In genomic region chr16:84778720-84779119, GRCh38 we compare ENCODE assay signal across 19 cellular contexts. TPM values are rescaled to one million over a fixed set of nuclear protein-coding genes. Genes with fewer than 3 reads are reported as not detected.
DNase-seq lines count a peak whose midpoint lies in the region; ATAC-seq, FAIRE-seq and TF ChIP-seq lines count a peak whose summit lies in the region.
"Had no signal": no experiment of that assay in that cellular context is flagged by ENCODE, and none has a peak within 500 bp of the region (broad histone marks: within the 10 kb centered on the region; RNA-seq: fewer than 3 reads in every experiment).

No MANE protein-coding gene starts in this region.

- TF ChIP-seq POLR2A in HepG2 (IDR thresholded peaks at IDR 0.05; ENCODE audit: insufficient read depth in 1 of 2, low read depth in 2 of 2, low read length in 2 of 2) (no peak), right lobe of liver (IDR thresholded peaks at IDR 0.05) (no peak)

- H3K9me3 ChIP-seq in HepG2 (ENCODE audit: low read length) (no peaks in the 10 kb centered on the region), right lobe of liver (no peaks in the 10 kb centered on the region)
- H3K9me3 ChIP-seq: A549 had no signal

- DNase-seq in HepG2 (ENCODE audit: low spot score) = no peak
- DNase-seq in right lobe of liver = no peak
- peak; percentile 21 for DNase-seq in islet precursor cell
- peak; percentile 52 for DNase-seq in sciatic nerve (ENCODE audit: low spot score)
- no peak for DNase-seq in foreskin melanocyte
- no peak for DNase-seq in activated T-cell treated with anti-CD3 and anti-CD28 coated beads, Interleukin-2, amount 50 U/mL, for 48 hours
- DNase-seq: AML-193; CD4-positive, alpha-beta memory T cell; CD4-positive, CD25-positive, alpha-beta regulatory T cell; CD8-positive, alpha-beta memory T cell; COR-L47; DMS79 treated with DMSO at 0.1 percent for 48 hours had no signal

- no peaks in the 10 kb centered on the region for H3K4me1 ChIP-seq in HepG2 (ENCODE audit: insufficient read depth, low read length)
- no peaks in the 10 kb centered on the region for H3K4me1 ChIP-seq in right lobe of liver
- H3K4me1 ChIP-seq: A549 had no signal

- H3K4me3 ChIP-seq in HepG2 (replicated peaks in 1 of 3; ENCODE audit: insufficient read depth in 1 of 3, low read depth in 2 of 3, low read length in 3 of 3) (no peak overlapping the region), right lobe of liver (no peak overlapping the region)
- H3K4me3 ChIP-seq: A549; BLaER1 treated with 17β-estradiol and CSF1 and Interleukin-3, amounts not matched to agents 10 nM and 100 nM; GM12878 had no signal

- ATAC-seq in HepG2 = no peak
- ATAC-seq in right lobe of liver = no peak
- no peak for ATAC-seq in sciatic nerve
- no peak for ATAC-seq in GM21723 (IDR thresholded peaks at IDR 0.05; ENCODE audit: unreplicated experiment)
- ATAC-seq: A549, GM12878 had no signal

- FAIRE-seq in HepG2 (lab: Jason Lieb, UNC) = no peak
- FAIRE-seq: A549, GM12878, GM12892, GM18507 had no signal

- H3K36me3 ChIP-seq in HepG2 (replicated peaks in 1 of 2; ENCODE audit: control insufficient read depth in 1 of 2, insufficient read depth in 2 of 2, low read length in 2 of 2) = peaks cover 34 to 60% of the 10 kb centered on the region in 2 experiments
- peaks cover 0 to 39% (median 19%) of the 10 kb centered on the region in 4 donors for H3K36me3 ChIP-seq in right lobe of liver

- H3K27ac ChIP-seq in HepG2 (ENCODE audit: extremely low read length, insufficient read depth, low read length) (no peak overlapping the region), right lobe of liver (no peak overlapping the region)
- H3K27ac ChIP-seq: 22Rv1; A549; BLaER1 treated with 17β-estradiol and CSF1 and Interleukin-3, amounts not matched to agents 10 nM and 100 nM had no signal

- no peak for TF ChIP-seq CTCF in HepG2 (CRISPR knock-in tag; IDR thresholded peaks at IDR 0.05)
- TF ChIP-seq CTCF in right lobe of liver (IDR thresholded peaks at IDR 0.05) = no peak

- H3K79me2 ChIP-seq in HepG2 (ENCODE audit: insufficient read depth, low read length) = no peaks in the 10 kb centered on the region

- no peak for TF ChIP-seq RAD21 in HepG2 (CRISPR knock-in tag; IDR thresholded peaks at IDR 0.05)

- no TSS peak for BruUV-seq in HepG2 (replicated peaks; lab: Mats Ljungman, UMichigan)

- 99% methylated on average over 13 of the region's 18 CpGs for WGBS in HepG2 (ENCODE audit: low lambda C conversion rate)
- WGBS in right lobe of liver (ENCODE audit: insufficient coverage, low coverage, low lambda C conversion rate, missing lambda C conversion rate) = 100% methylated on average over 7 of the region's 18 CpGs

- H2AFZ ChIP-seq in HepG2 (ENCODE audit: low read length) = no peak overlapping the region

- H3K9ac ChIP-seq in HepG2 (ENCODE audit: insufficient read depth, low read depth, low read length) = no peak overlapping the region
- H3K9ac ChIP-seq: BLaER1 treated with 17β-estradiol and CSF1 and Interleukin-3, amounts not matched to agents 10 nM and 100 nM had no signal

- H3K4me2 ChIP-seq in HepG2 (ENCODE audit: low read depth, low read length) = no peak overlapping the region
- H3K4me2 ChIP-seq: A549; BLaER1 treated with 17β-estradiol and CSF1 and Interleukin-3, amounts not matched to agents 10 nM and 100 nM had no signal

- in situ Hi-C loops in HepG2 (cut with HindIII; ENCODE audit: extremely low pct_ligation_motif_present, low pct_unique_long_range_greater_than_20kb) = no loop called here

- no peaks in the 10 kb centered on the region for H4K20me1 ChIP-seq in HepG2 (ENCODE audit: insufficient read depth, low read length)

- POLR2A ChIA-PET in HepG2 (lab: Yijun Ruan, JAX) = no interaction called here

- no peak for TF ChIP-seq EP300 in HepG2 (IDR thresholded peaks at IDR 0.05; ENCODE audit: low read depth in 2 of 2, low read length in 2 of 2)
- no peak for TF ChIP-seq EP300 in HepG2 (CRISPR knock-in tag; IDR thresholded peaks at IDR 0.05; ENCODE audit: borderline replicate concordance)

- CTCF ChIA-PET in HepG2 (lab: Yijun Ruan, JAX; ENCODE audit: low intra/inter-chr PET ratio, low total read pairs) = no interaction called here

- intact Hi-C loops in HepG2 (cut with micrococcal nuclease; ENCODE audit: unreplicated experiment) = no loop called here
- intact Hi-C loops in right lobe of liver (cut with DNase I) = no loop called here
- intact Hi-C loops in sciatic nerve (cut with DNase I) = no loop called here

- no peaks in the 10 kb centered on the region for H3K27me3 ChIP-seq in HepG2 (ENCODE audit: control insufficient read depth in 1 of 2, insufficient read depth in 2 of 2, low read length in 2 of 2)
- no peaks in the 10 kb centered on the region for H3K27me3 ChIP-seq in right lobe of liver
- H3K27me3 ChIP-seq: BLaER1 treated with 17β-estradiol and CSF1 and Interleukin-3, amounts not matched to agents 10 nM and 100 nM had no signal

TF ChIP-seq in HepG2, 621 proteins besides CTCF, POLR2A, EP300 and RAD21:
- peak; percentile 29 for TF ChIP-seq RBM22 (optimal IDR thresholded peaks at IDR 0.05; ENCODE audit: low read length)
- TF ChIP-seq GABPB1 (CRISPR knock-in tag; IDR thresholded peaks at IDR 0.05) = no peak

RNA-seq across cellular contexts. Expression of gene CRISPLD2, which starts 41.1 kb away (rescaled TPM):
- 0.14 and 0.31 TPM in 2 replicates for total RNA-seq in HepG2 (2016; rRNA removed; fragmentation: Illumina TruSeq; extraction: Trizol)
- total RNA-seq in HepG2 (2016; cell fraction: cytosol; rRNA removed; fragmentation: Illumina TruSeq; extraction: Trizol; ENCODE audit: low read depth) = not detected in 2 replicates
- 0.15 TPM in 2 replicates for total RNA-seq in HepG2 (2016; cell fraction: insoluble cytoplasmic fraction; rRNA removed; fragmentation: Illumina TruSeq; extraction: Trizol)
- total RNA-seq in HepG2 (2016; cell fraction: membrane; rRNA removed; fragmentation: Illumina TruSeq; extraction: Trizol) = not detected in 2 replicates
- total RNA-seq in HepG2 (2016; cell fraction: nucleus; rRNA removed; fragmentation: Illumina TruSeq; extraction: Trizol) = not detected in 2 replicates
- polyA plus RNA-seq in HepG2 (2011; rRNA removed) = 0.04 and 0.25 TPM in 2 replicates
- polyA plus RNA-seq in HepG2 (2011; cell fraction: cytosol; rRNA removed) = 0.05 and 0.15 TPM in 2 replicates
- polyA plus RNA-seq in HepG2 (2011; cell fraction: nucleus; rRNA removed) = 0.08 and 0.17 TPM in 2 replicates
- polyA plus RNA-seq in HepG2 (2012) = 0.07 and 0.31 TPM in 2 replicates
- not detected in 2 replicates for polyA plus RNA-seq in HepG2 (2016; cell fraction: cytosol; fragmentation: Illumina TruSeq; extraction: Trizol; ENCODE audit: low read depth)
- polyA plus RNA-seq in HepG2 (2016; cell fraction: insoluble cytoplasmic fraction; fragmentation: Illumina TruSeq; extraction: Trizol; ENCODE audit: low read depth) = not detected in 2 replicates
- polyA plus RNA-seq in HepG2 (2016; cell fraction: membrane; fragmentation: Illumina TruSeq; extraction: Trizol; ENCODE audit: low read depth) = not detected in 2 replicates
- polyA plus RNA-seq in HepG2 (2016; cell fraction: nucleus; fragmentation: Illumina TruSeq; extraction: Trizol; ENCODE audit: insufficient read depth, low read depth) = 0.33 TPM in 1 of 2 replicates, not detected in the other
- polyA minus RNA-seq in HepG2 (2011; rRNA and poly(A)+ RNA removed; ENCODE audit: low replicate concordance) = 0.44 and 0.89 TPM in 2 replicates
- polyA minus RNA-seq in HepG2 (2011; cell fraction: cytosol; rRNA and poly(A)+ RNA removed) = not detected in 2 replicates
- 0.25 and 0.77 TPM in 2 replicates for polyA minus RNA-seq in HepG2 (2011; cell fraction: nucleus; rRNA and poly(A)+ RNA removed)
- 10 to 100 TPM in 3 of 6 experiments, 1 to 10 TPM in 3; 2.9 to 14.8 (median 8.9) TPM for total RNA-seq in right lobe of liver
- 118 TPM for total RNA-seq in sciatic nerve

Comparison
In these comparisons a context has a peak if more than half of its experiments do, and no peak if none do; other contexts are left out.
1. DNase-seq: peak in islet precursor cell (single experiment) and sciatic nerve (single experiment); none in HepG2 (single experiment), right lobe of liver (0 of 3), foreskin melanocyte (single experiment) and activated T-cell treated with anti-CD3 and anti-CD28 coated beads, Interleukin-2, amount 50 U/mL, for 48 hours (0 of 2).